Comparison of ENCODE assay signal across 8 cellular contexts in the genomic region with DNA sequence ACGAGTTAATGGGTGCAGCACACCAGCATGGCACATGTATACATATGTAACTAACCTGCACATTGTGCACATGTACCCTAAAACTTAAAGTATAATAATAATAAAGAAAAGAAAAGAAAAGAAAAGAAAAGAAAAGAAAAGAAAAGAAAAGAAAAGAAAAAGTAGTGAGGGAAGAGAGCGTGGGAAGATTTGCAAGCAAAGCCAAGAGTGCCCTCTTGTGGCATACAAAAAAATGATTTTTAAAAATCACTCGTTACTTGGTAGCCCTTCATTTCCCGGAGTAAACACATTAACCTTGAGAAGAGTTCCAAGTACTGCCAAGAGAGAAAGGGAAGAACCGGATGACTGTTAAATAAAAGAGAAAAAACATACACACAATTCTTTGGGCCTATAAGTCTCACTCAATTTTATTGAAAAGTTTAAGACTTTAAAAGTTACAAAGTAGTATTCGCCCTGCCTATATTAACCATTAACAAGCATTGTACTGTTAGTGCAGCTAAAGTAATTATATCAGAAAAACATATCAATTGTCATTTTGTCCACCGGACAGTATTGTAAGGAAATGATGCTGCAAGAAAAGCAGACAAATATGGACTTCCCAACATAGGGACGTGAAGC. TPM values are rescaled to one million over a fixed set of nuclear protein-coding genes. Genes with fewer than 3 reads are reported as not detected.
DNase-seq lines count a peak whose midpoint lies in the region; ATAC-seq and TF ChIP-seq lines count a peak whose summit lies in the region.

No MANE protein-coding gene starts in this region.

- no peak overlapping the region for H2BK12ac ChIP-seq in mesenchymal stem cell (ENCODE audit: low read length in 2 of 2)

- no peak overlapping the region for H3K4ac ChIP-seq in mesenchymal stem cell (ENCODE audit: low read depth in 1 of 2, low read length in 2 of 2)

- H3K9me3 ChIP-seq in OCI-LY1 (ENCODE audit: low read length) (no peaks in the 10 kb centered on the region), mesenchymal stem cell (ENCODE audit: control insufficient read depth, low read length) (no peaks in the 10 kb centered on the region)

- H3K36me3 ChIP-seq in OCI-LY1 (ENCODE audit: insufficient read depth, low read length), result no peaks in the 10 kb centered on the region
- H3K36me3 ChIP-seq in mesenchymal stem cell (ENCODE audit: control insufficient read depth in 1 of 2, insufficient read depth in 2 of 2, low read depth in 1 of 2, low read length in 2 of 2), result peaks cover 0 to 31% of the 10 kb centered on the region in 2 experiments

- DNase-seq in natural killer cell (no peak), dermis microvascular lymphatic vessel endothelial cell (ENCODE audit: low read depth in 2 of 2) (peak; percentile 39 to 57), mesenchymal stem cell (peak; percentile 50)
- DNase-seq in natural killer cell treated with Interleukin-12 subunit alpha and Interleukin-12 subunit beta and Interleukin-15 and Interleukin-18, amount 100 ng/mL, for 72 hours (ENCODE audit: low spot score), result no peak
- no peak for DNase-seq in activated CD4-positive, alpha-beta T cell treated with anti-CD3 and anti-CD28 coated beads for 36 hours

- H3K14ac ChIP-seq in mesenchymal stem cell (ENCODE audit: low read length in 2 of 2), result no peak overlapping the region

- H3K27me3 ChIP-seq in OCI-LY1 (ENCODE audit: insufficient read depth, low read length), result no peaks in the 10 kb centered on the region
- peaks cover 0 to 15% of the 10 kb centered on the region in 2 experiments for H3K27me3 ChIP-seq in mesenchymal stem cell (ENCODE audit: control insufficient read depth in 1 of 2, insufficient read depth in 1 of 2, low read length in 2 of 2)

- TF ChIP-seq CTCF in natural killer cell (IDR thresholded peaks at IDR 0.05) (peak; percentile 78), OCI-LY1 (IDR thresholded peaks at IDR 0.05; ENCODE audit: low read length) (peak; percentile 25; the same call in 1 of the 2 replicates)

- no peak overlapping the region for H3K23ac ChIP-seq in mesenchymal stem cell (ENCODE audit: low read length in 2 of 2)

- H2BK15ac ChIP-seq in mesenchymal stem cell (ENCODE audit: low read depth, poor library complexity, severe bottlenecking), result no peak overlapping the region

- H3K27ac ChIP-seq in OCI-LY1 (ENCODE audit: low read depth, low read length, poor library complexity, severe bottlenecking) (no peak overlapping the region), mesenchymal stem cell (ENCODE audit: low read length, poor library complexity, severe bottlenecking) (no peak overlapping the region)

- no peak overlapping the region for H3K18ac ChIP-seq in mesenchymal stem cell (ENCODE audit: low read depth in 1 of 2, low read length in 2 of 2)

- H3K4me3 ChIP-seq in OCI-LY1 (ENCODE audit: low read depth, low read length, poor library complexity, severe bottlenecking) (no peak overlapping the region), mesenchymal stem cell (ENCODE audit: insufficient read depth in 1 of 2, low read depth in 1 of 2, low read length in 2 of 2) (no peak overlapping the region)

- H2BK120ac ChIP-seq in mesenchymal stem cell (ENCODE audit: low read depth, low read length), result no peak overlapping the region

- ATAC-seq in natural killer cell (peak; percentile 60 to 63 (median 62)), HG02678 (IDR thresholded peaks at IDR 0.05; ENCODE audit: unreplicated experiment) (no peak), GM18870 (IDR thresholded peaks at IDR 0.05; ENCODE audit: unreplicated experiment) (no peak)
- no peak for ATAC-seq in natural killer cell treated with Interleukin-12 subunit alpha and Interleukin-12 subunit beta and Interleukin-15 and Interleukin-18, amount 100 ng/mL, for 72 hours
- ATAC-seq in activated CD4-positive, alpha-beta T cell treated with anti-CD3 and anti-CD28 coated beads for 36 hours, result no peak

- no peak overlapping the region for H2AK5ac ChIP-seq in mesenchymal stem cell (ENCODE audit: low read length, severe bottlenecking)

- H3K4me2 ChIP-seq in OCI-LY1 (ENCODE audit: low read length) (no peak overlapping the region), mesenchymal stem cell (ENCODE audit: low read length, poor library complexity, severe bottlenecking) (no peak overlapping the region)

- H2AFZ ChIP-seq in OCI-LY1 (ENCODE audit: low read length), result no peak overlapping the region
- no peak overlapping the region for H2AFZ ChIP-seq in mesenchymal stem cell (ENCODE audit: low read depth, low read length)

- H3K9ac ChIP-seq in OCI-LY1 (ENCODE audit: low read length) (no peak overlapping the region), mesenchymal stem cell (ENCODE audit: low read length) (no peak overlapping the region)

- H3K36me3 Mint-ChIP-seq in natural killer cell, result no peaks in the 10 kb centered on the region
- no peaks in the 10 kb centered on the region for H3K36me3 Mint-ChIP-seq in natural killer cell treated with Interleukin-12 subunit alpha and Interleukin-12 subunit beta and Interleukin-15 and Interleukin-18, amount 100 ng/mL, for 72 hours
- no peaks in the 10 kb centered on the region for H3K36me3 Mint-ChIP-seq in activated CD4-positive, alpha-beta T cell treated with anti-CD3 and anti-CD28 coated beads for 36 hours (ENCODE audit: low read depth)

- H3K79me1 ChIP-seq in mesenchymal stem cell (replicated peaks; ENCODE audit: low read length, poor library complexity, severe bottlenecking), result no peaks in the 10 kb centered on the region

- no peak overlapping the region for H3K27ac Mint-ChIP-seq in natural killer cell
- no peak overlapping the region for H3K27ac Mint-ChIP-seq in natural killer cell treated with Interleukin-12 subunit alpha and Interleukin-12 subunit beta and Interleukin-15 and Interleukin-18, amount 100 ng/mL, for 72 hours
- H3K27ac Mint-ChIP-seq in activated CD4-positive, alpha-beta T cell treated with anti-CD3 and anti-CD28 coated beads for 36 hours, result no peak overlapping the region

- no peak overlapping the region for H2BK5ac ChIP-seq in mesenchymal stem cell (ENCODE audit: low read depth, low read length, poor library complexity, severe bottlenecking)

- H4K20me1 ChIP-seq in OCI-LY1 (ENCODE audit: insufficient read depth, low read length), result no peaks in the 10 kb centered on the region

- peaks cover 20 to 26% of the 10 kb centered on the region in 2 donors for H3K27me3 Mint-ChIP-seq in natural killer cell (ENCODE audit: low read depth in 2 of 2)
- H3K27me3 Mint-ChIP-seq in natural killer cell treated with Interleukin-12 subunit alpha and Interleukin-12 subunit beta and Interleukin-15 and Interleukin-18, amount 100 ng/mL, for 72 hours, result peaks cover 16 to 33% of the 10 kb centered on the region in 2 donors
- peaks cover 16% of the 10 kb centered on the region for H3K27me3 Mint-ChIP-seq in activated CD4-positive, alpha-beta T cell treated with anti-CD3 and anti-CD28 coated beads for 36 hours

- WGBS in mesenchymal stem cell, result 61% methylated on average over 4 of the region's 8 CpGs

- intact Hi-C loops in natural killer cell (cut with micrococcal nuclease), result loop anchor here (1.0 kb wide), 2 partner anchors 183 to 278 kb away; no protein-coding TSS in a partner anchor
- intact Hi-C loops in activated CD4-positive, alpha-beta T cell treated with anti-CD3 and anti-CD28 coated beads for 36 hours (cut with DNase I, micrococcal nuclease), result loop anchor here (1.0 kb wide), 3 partner anchors 183 to 278 kb away; no protein-coding TSS in a partner anchor

- H3K79me2 ChIP-seq in OCI-LY1 (ENCODE audit: insufficient read depth, low read length), result no peaks in the 10 kb centered on the region

- no peak overlapping the region for H4K8ac ChIP-seq in mesenchymal stem cell (ENCODE audit: low read length)

- POLR2A ChIA-PET in activated CD4-positive, alpha-beta T cell treated with anti-CD3 and anti-CD28 coated beads for 36 hours (lab: Charles Lee), result no interaction called here

- no peak overlapping the region for H4K91ac ChIP-seq in mesenchymal stem cell (ENCODE audit: low read length)

- H3K4me1 ChIP-seq in OCI-LY1 (ENCODE audit: insufficient read depth, low read length, severe bottlenecking), result peaks cover 5% of the 10 kb centered on the region
- peaks cover under 1% of the 10 kb centered on the region for H3K4me1 ChIP-seq in mesenchymal stem cell (ENCODE audit: control insufficient read depth, insufficient read depth, low read depth, low read length)

- CTCF ChIA-PET in activated CD4-positive, alpha-beta T cell treated with anti-CD3 and anti-CD28 coated beads for 36 hours (lab: Charles Lee), result interaction anchor here (0.6 to 4.2 kb wide), 24 partner anchors 9 to 379 kb away, joined by 3 to 84 read pairs (median 4); a partner anchor contains a TSS

- no peaks in the 10 kb centered on the region for H3K9me3 Mint-ChIP-seq in natural killer cell
- H3K9me3 Mint-ChIP-seq in natural killer cell treated with Interleukin-12 subunit alpha and Interleukin-12 subunit beta and Interleukin-15 and Interleukin-18, amount 100 ng/mL, for 72 hours, result no peaks in the 10 kb centered on the region
- no peaks in the 10 kb centered on the region for H3K9me3 Mint-ChIP-seq in activated CD4-positive, alpha-beta T cell treated with anti-CD3 and anti-CD28 coated beads for 36 hours (ENCODE audit: low read depth)

- H3K4me3 Mint-ChIP-seq in natural killer cell, result no peak overlapping the region
- no peak overlapping the region for H3K4me3 Mint-ChIP-seq in natural killer cell treated with Interleukin-12 subunit alpha and Interleukin-12 subunit beta and Interleukin-15 and Interleukin-18, amount 100 ng/mL, for 72 hours
- no peak overlapping the region for H3K4me3 Mint-ChIP-seq in activated CD4-positive, alpha-beta T cell treated with anti-CD3 and anti-CD28 coated beads for 36 hours

- H3K9me2 ChIP-seq in OCI-LY1 (ENCODE audit: low read depth, low read length), result no peaks in the 10 kb centered on the region

- H3K4me1 Mint-ChIP-seq in natural killer cell, result peaks cover 10 to 14% of the 10 kb centered on the region in 2 donors
- H3K4me1 Mint-ChIP-seq in natural killer cell treated with Interleukin-12 subunit alpha and Interleukin-12 subunit beta and Interleukin-15 and Interleukin-18, amount 100 ng/mL, for 72 hours (ENCODE audit: low read depth in 2 of 2), result peaks cover 3 to 9% of the 10 kb centered on the region in 2 donors
- H3K4me1 Mint-ChIP-seq in activated CD4-positive, alpha-beta T cell treated with anti-CD3 and anti-CD28 coated beads for 36 hours, result peaks cover 12% of the 10 kb centered on the region

- H3F3A ChIP-seq in OCI-LY1 (ENCODE audit: insufficient read depth, low read length), result no peaks in the 10 kb centered on the region

RNA-seq across cellular contexts. Expression of a gene that starts 6.2 kb away (rescaled TPM):
- total RNA-seq in natural killer cell (under 1 TPM in 1 of 3 donors, not detected in 2; 0.20 TPM), dermis microvascular lymphatic vessel endothelial cell (3.6 and 3.9 TPM in 2 replicates)
- total RNA-seq in natural killer cell treated with Interleukin-12 subunit alpha and Interleukin-12 subunit beta and Interleukin-15 and Interleukin-18, amount 100 ng/mL, for 72 hours, result not detected
- 0.15 TPM for polyA plus RNA-seq in mesenchymal stem cell (2013, experiment 1 of 2)
- polyA plus RNA-seq in mesenchymal stem cell (2013, experiment 2 of 2), result 0.26 TPM
- not detected for total RNA-seq in activated CD4-positive, alpha-beta T cell treated with anti-CD3 and anti-CD28 coated beads for 36 hours

RNA-seq across cellular contexts. Expression of a gene that starts 38.3 kb away (rescaled TPM):
- total RNA-seq in natural killer cell, result 10 to 100 TPM; 41.0 to 43.3 (median 41.1) TPM
- total RNA-seq in natural killer cell treated with Interleukin-12 subunit alpha and Interleukin-12 subunit beta and Interleukin-15 and Interleukin-18, amount 100 ng/mL, for 72 hours, result 10 to 100 TPM; 13.0 to 24.8 TPM
- total RNA-seq in dermis microvascular lymphatic vessel endothelial cell, result 62.5 and 142 TPM in 2 replicates
- polyA plus RNA-seq in mesenchymal stem cell (2013, experiment 1 of 2), result 180 TPM
- polyA plus RNA-seq in mesenchymal stem cell (2013, experiment 2 of 2), result 188 TPM
- 10 to 100 TPM; 17.0 to 22.1 TPM for total RNA-seq in activated CD4-positive, alpha-beta T cell treated with anti-CD3 and anti-CD28 coated beads for 36 hours

Comparison
In these comparisons a context has a peak if more than half of its experiments do, and no peak if none do; other contexts are left out.
1. ATAC-seq: peak in natural killer cell (3 of 3); none in natural killer cell treated with Interleukin-12 subunit alpha and Interleukin-12 subunit beta and Interleukin-15 and Interleukin-18, amount 100 ng/mL, for 72 hours (0 of 2), HG02678 (single experiment), GM18870 (single experiment) and activated CD4-positive, alpha-beta T cell treated with anti-CD3 and anti-CD28 coated beads for 36 hours (single experiment).
2. DNase-seq: peak in dermis microvascular lymphatic vessel endothelial cell (2 of 2) and mesenchymal stem cell (single experiment); none in natural killer cell (single experiment), natural killer cell treated with Interleukin-12 subunit alpha and Interleukin-12 subunit beta and Interleukin-15 and Interleukin-18, amount 100 ng/mL, for 72 hours (single experiment) and activated CD4-positive, alpha-beta T cell treated with anti-CD3 and anti-CD28 coated beads for 36 hours (single experiment).